ENCODE assay signal across 38 cellular contexts in the genomic region with DNA sequence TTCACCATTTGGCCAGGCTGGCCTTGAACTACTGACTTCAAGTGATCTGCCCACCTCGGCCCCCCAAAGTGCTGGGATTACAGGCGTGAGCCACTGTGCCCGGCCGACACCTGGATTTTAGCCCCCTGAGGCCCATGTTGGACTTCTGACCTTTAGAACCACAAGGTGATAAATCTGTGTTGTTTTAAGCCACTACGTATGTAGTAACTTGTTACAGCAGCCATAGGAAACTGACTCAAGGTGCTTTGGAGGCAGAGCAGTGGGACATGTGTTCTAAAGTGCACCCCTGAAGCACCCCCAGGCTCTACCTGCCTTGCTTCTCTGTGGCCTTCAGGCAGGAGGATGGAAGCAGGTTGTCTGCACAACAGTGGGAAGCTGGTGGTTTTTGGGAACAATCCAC.
"Had no signal": no experiment of that assay in that cellular context is flagged by ENCODE, and none has a peak within 500 bp of the region (broad histone marks: within the 10 kb centered on the region; RNA-seq: fewer than 3 reads in every experiment).

No MANE protein-coding gene starts in this region.

- ATAC-seq: activated CD8-positive, alpha-beta T cell treated with anti-CD3 and anti-CD28 coated beads for 36 hours; activated naive CD4-positive, alpha-beta T cell treated with anti-CD3 and anti-CD28 coated beads, Interleukin-2, amount 50 U/mL, for 72 hours; activated T-cell treated with anti-CD3 and anti-CD28 coated beads, Interleukin-2, amount 50 U/mL, for 4 hours; activated T-cell treated with anti-CD3 and anti-CD28 coated beads, Interleukin-2, amount 50 U/mL, for 72 hours; activated T-helper 17 cell treated with anti-CD3 and anti-CD28 coated beads, Interleukin-2, amount 50 U/mL, for 72 hours; body of pancreas; T-cell had no signal

- H3K4me1 Mint-ChIP-seq: activated B cell treated with CpG ODN at 0.5 μM for 24 hours; activated CD4-positive, alpha-beta T cell treated with anti-CD3 and anti-CD28 coated beads, Interleukin-2, amount 10 ng/mL, durations not matched to agents 24 days and 14 days; activated T-helper 17 cell treated with anti-CD3 and anti-CD28 coated beads, Interleukin-2, amount 50 U/mL, for 72 hours; central memory CD8-positive, alpha-beta T cell; T-cell had no signal

- H3K4me1 ChIP-seq: adrenal gland, breast epithelium had no signal

- H3K4me3 ChIP-seq: adrenal gland, body of pancreas, breast epithelium had no signal

- H3K36me3 Mint-ChIP-seq: activated CD4-positive, alpha-beta memory T cell treated with anti-CD3 and anti-CD28 coated beads for 36 hours; activated naive CD4-positive, alpha-beta T cell treated with anti-CD3 and anti-CD28 coated beads, Interleukin-2, amount 50 U/mL, for 72 hours; activated naive CD8-positive, alpha-beta T cell treated with anti-CD3 and anti-CD28 coated beads for 36 hours; T-cell had no signal

- H3K36me3 ChIP-seq: adrenal gland, brain microvascular endothelial cell, breast epithelium had no signal

- H3K9me3 ChIP-seq: adrenal gland, body of pancreas, breast epithelium had no signal

- H3K27ac Mint-ChIP-seq: activated B cell treated with CpG ODN at 0.5 μM for 24 hours; activated CD4-positive, alpha-beta memory T cell treated with anti-CD3 and anti-CD28 coated beads for 36 hours; activated CD8-positive, alpha-beta T cell treated with anti-CD3 and anti-CD28 coated beads for 36 hours; activated naive CD4-positive, alpha-beta T cell treated with anti-CD3 and anti-CD28 coated beads for 36 hours; activated naive CD8-positive, alpha-beta T cell treated with anti-CD3 and anti-CD28 coated beads for 36 hours; activated T-cell treated with anti-CD3 and anti-CD28 coated beads, Interleukin-2, amount 50 U/mL, for 72 hours; activated T-helper 1 cell treated with anti-CD3 and anti-CD28 coated beads, Interleukin-12 subunit alpha, Interleukin-12 subunit beta, Interleukin-2, Interleukin-4 antibody, amounts not matched to agents 30 ng/mL and 10 ng/mL and 1 ng/mL, durations not matched to agents 14 hours and 24 hours and 36 hours; activated T-helper 17 cell treated with anti-CD3 and anti-CD28 coated beads, Interleukin-2, amount 50 U/mL, for 72 hours; T-cell; T-helper 2 cell treated with Interferon-gamma antibody and Interleukin-4, amounts not matched to agents 5 μg/mL and 100 μg/mL, for 36 hours had no signal

- H3K27ac ChIP-seq: adrenal gland, body of pancreas, brain microvascular endothelial cell, breast epithelium, VCaP had no signal

- H3K4me3 Mint-ChIP-seq: activated B cell treated with CpG ODN at 0.5 μM for 24 hours; activated CD4-positive, alpha-beta memory T cell treated with anti-CD3 and anti-CD28 coated beads for 36 hours; activated CD4-positive, alpha-beta T cell treated with anti-CD3 and anti-CD28 coated beads, Interleukin-2, amount 10 ng/mL, durations not matched to agents 24 days and 14 days; activated CD8-positive, alpha-beta T cell treated with anti-CD3 and anti-CD28 coated beads for 36 hours; activated naive CD4-positive, alpha-beta T cell treated with anti-CD3 and anti-CD28 coated beads for 36 hours; activated naive CD8-positive, alpha-beta T cell treated with anti-CD3 and anti-CD28 coated beads for 36 hours; activated T-cell treated with anti-CD3 and anti-CD28 coated beads, Interleukin-2, amount 50 U/mL, for 4 hours; activated T-cell treated with anti-CD3 and anti-CD28 coated beads, Interleukin-2, amount 50 U/mL, for 72 hours; activated T-helper 1 cell treated with anti-CD3 and anti-CD28 coated beads, Interleukin-12 subunit alpha, Interleukin-12 subunit beta, Interleukin-2, Interleukin-4 antibody, amounts not matched to agents 30 ng/mL and 10 ng/mL and 1 ng/mL, durations not matched to agents 14 hours and 24 hours and 36 hours; activated T-helper 17 cell treated with anti-CD3 and anti-CD28 coated beads, Interleukin-2, amount 50 U/mL, for 72 hours; central memory CD8-positive, alpha-beta T cell; T-cell; T-helper 2 cell treated with Interferon-gamma antibody and Interleukin-4, amounts not matched to agents 5 μg/mL and 100 μg/mL, for 36 hours had no signal

- FAIRE-seq: astrocyte, TTC549 had no signal

- DNase-seq: activated B cell treated with CpG ODN at 0.5 μM for 24 hours; activated CD4-positive, alpha-beta memory T cell treated with anti-CD3 and anti-CD28 coated beads for 36 hours; activated CD4-positive, alpha-beta T cell treated with anti-CD3 and anti-CD28 coated beads for 4 hours; activated CD4-positive, alpha-beta T cell treated with anti-CD3 and anti-CD28 coated beads, Interleukin-2, amount 10 ng/mL, durations not matched to agents 24 days and 14 days; activated CD4-positive, alpha-beta T cell treated with anti-CD3 and anti-CD28 coated beads, Interleukin-2, amount 50 U/mL, for 1 hour; activated CD4-positive, alpha-beta T cell treated with anti-CD3 and anti-CD28 coated beads, Interleukin-2, amount 50 U/mL, for 4 hours; activated CD4-positive, CD25-positive, alpha-beta regulatory T cell treated with anti-CD3 and anti-CD28 coated beads, Interleukin-2, amount 50 U/mL, for 72 hours; activated CD8-positive, alpha-beta memory T cell treated with anti-CD3 and anti-CD28 coated beads, Interleukin-2, amount 50 U/mL, for 4 hours; activated CD8-positive, alpha-beta T cell treated with anti-CD3 and anti-CD28 coated beads for 36 hours; activated effector memory CD4-positive, alpha-beta T cell treated with anti-CD3 and anti-CD28 coated beads, Interleukin-2, amount 50 U/mL, for 16 hours; activated gamma-delta T cell treated with Interleukin-2 at 50 U/mL for 16 hours; activated naive CD4-positive, alpha-beta T cell; activated naive CD4-positive, alpha-beta T cell treated with anti-CD3 and anti-CD28 coated beads for 36 hours; activated naive CD4-positive, alpha-beta T cell treated with anti-CD3 and anti-CD28 coated beads, Interleukin-2, amount 50 U/mL, for 16 hours; activated naive CD8-positive, alpha-beta T cell treated with anti-CD3 and anti-CD28 coated beads for 36 hours; activated T-cell treated with anti-CD3 and anti-CD28 coated beads for 4 hours; activated T-cell treated with anti-CD3 and anti-CD28 coated beads, Interleukin-2, amount 50 U/mL, for 1 hour; activated T-cell treated with anti-CD3 and anti-CD28 coated beads, Interleukin-2, amount 50 U/mL, for 4 hours; activated T-cell treated with anti-CD3 and anti-CD28 coated beads, Interleukin-2, amount 50 U/mL, for 72 hours; adrenal gland; amniotic stem cell; aorta; body of pancreas; brain microvascular endothelial cell; caudate nucleus; cerebellar nuclear complex; T-cell; T-helper 2 cell; T-helper 9 cell had no signal

- H3K9me3 Mint-ChIP-seq: activated B cell treated with CpG ODN at 0.5 μM for 24 hours; activated CD4-positive, alpha-beta memory T cell treated with anti-CD3 and anti-CD28 coated beads for 36 hours; activated CD4-positive, alpha-beta T cell treated with anti-CD3 and anti-CD28 coated beads, Interleukin-2, amount 10 ng/mL, durations not matched to agents 24 days and 14 days; activated CD8-positive, alpha-beta T cell treated with anti-CD3 and anti-CD28 coated beads for 36 hours; activated naive CD4-positive, alpha-beta T cell treated with anti-CD3 and anti-CD28 coated beads for 36 hours; activated naive CD4-positive, alpha-beta T cell treated with anti-CD3 and anti-CD28 coated beads, Interleukin-2, amount 50 U/mL, for 72 hours; activated naive CD8-positive, alpha-beta T cell treated with anti-CD3 and anti-CD28 coated beads for 36 hours; activated T-cell treated with anti-CD3 and anti-CD28 coated beads, Interleukin-2, amount 50 U/mL, for 4 hours; activated T-cell treated with anti-CD3 and anti-CD28 coated beads, Interleukin-2, amount 50 U/mL, for 72 hours; activated T-helper 1 cell treated with anti-CD3 and anti-CD28 coated beads, Interleukin-12 subunit alpha, Interleukin-12 subunit beta, Interleukin-2, Interleukin-4 antibody, amounts not matched to agents 30 ng/mL and 10 ng/mL and 1 ng/mL, durations not matched to agents 14 hours and 24 hours and 36 hours; activated T-helper 17 cell treated with anti-CD3 and anti-CD28 coated beads, Interleukin-2, amount 50 U/mL, for 72 hours; central memory CD8-positive, alpha-beta T cell; T-cell; T-helper 2 cell treated with Interferon-gamma antibody and Interleukin-4, amounts not matched to agents 5 μg/mL and 100 μg/mL, for 36 hours had no signal

- H3K27me3 ChIP-seq: body of pancreas, breast epithelium had no signal
